Comparison of ENCODE assay signal across 8 cellular contexts in genomic region chrX:56726609-56727008, GRCh38. TPM values are rescaled to one million over a fixed set of nuclear protein-coding genes. Genes with fewer than 3 reads are reported as not detected.
DNase-seq lines count a peak whose midpoint lies in the region; ATAC-seq lines count a peak whose summit lies in the region.

No MANE protein-coding gene starts in this region.

- H3K4me1 Mint-ChIP-seq in naive B cell, result peaks cover 0 to 15% (median 4%) of the 10 kb centered on the region in 3 donors

- peak overlapping the region in 2 of 6 donors; percentile 34 to 36 for H3K27ac Mint-ChIP-seq in naive B cell

- DNase-seq in AG08395 (ENCODE audit: low spot score) (peak; percentile 31), ELR (ENCODE audit: low read depth) (peak; percentile 58), HuH-7 (ENCODE audit: low spot score) (peak; percentile 4), OCI-M1 (lab: John Stamatoyannopoulos, UW) (peak; percentile 66), dedifferentiated amniotic fluid mesenchymal stem cell (ENCODE audit: extremely low spot score) (peak; percentile 59), naive B cell (peak; percentile 40)
- no peak for DNase-seq in activated CD4-positive, CD25-positive, alpha-beta regulatory T cell treated with anti-CD3 and anti-CD28 coated beads, Interleukin-2, amount 50 U/mL, for 72 hours

- ATAC-seq in naive B cell (ENCODE audit: low read depth in 2 of 2) (peak in 1 of 2 donors; percentile 47), HG02759 (IDR thresholded peaks at IDR 0.05; ENCODE audit: unreplicated experiment) (no peak)

- H3K9me3 Mint-ChIP-seq in naive B cell, result no peaks in the 10 kb centered on the region

- H3K27me3 Mint-ChIP-seq in naive B cell, result peaks cover 0 to 16% (median 0%) of the 10 kb centered on the region in 3 donors

- H3K4me3 Mint-ChIP-seq in naive B cell, result peak overlapping the region in 1 of 8 donors; percentile 74

- no peaks in the 10 kb centered on the region for H3K36me3 Mint-ChIP-seq in naive B cell

RNA-seq across cellular contexts. Expression of gene NBDY, which starts 2.4 kb away (rescaled TPM):
- polyA plus RNA-seq in naive B cell (ENCODE audit: low read depth in 6 of 6), result 10 to 100 TPM; 44.9 to 69.1 (median 54.8) TPM
